Comparison of ENCODE assay signal across 12 cellular contexts in genomic region chr1:229844675-229845074, GRCh38.
A peak's percentile ranks its signal among the peaks of the same experiment; 100 is the strongest.
DNase-seq lines count a peak whose midpoint lies in the region; ATAC-seq and TF ChIP-seq lines count a peak whose summit lies in the region.
"Had no signal": no experiment of that assay in that cellular context is flagged by ENCODE, and none has a peak within 500 bp of the region (broad histone marks: within the 10 kb centered on the region; RNA-seq: fewer than 3 reads in every experiment).

No MANE protein-coding gene starts in this region.

- H3K36me3 ChIP-seq in body of pancreas (replicated peaks in 1 of 2; ENCODE audit: insufficient read depth in 1 of 2, low read depth in 2 of 2) = no peaks in the 10 kb centered on the region
- no peaks in the 10 kb centered on the region for H3K36me3 ChIP-seq in mucosa of descending colon (ENCODE audit: low read depth)

- no peaks in the 10 kb centered on the region for H3K27me3 ChIP-seq in body of pancreas

- H3K27ac ChIP-seq in body of pancreas = peak overlapping the region; percentile 64 to 76 (median 72)

- H3K27me3 Mint-ChIP-seq in activated CD4-positive, alpha-beta T cell treated with anti-CD3 and anti-CD28 coated beads, Interleukin-2, amount 10 ng/mL, durations not matched to agents 7 days and 5 days = peaks cover 25% of the 10 kb centered on the region

- CTCF ChIA-PET in activated CD4-positive, alpha-beta T cell treated with anti-CD3 and anti-CD28 coated beads, Interleukin-2, amount 10 ng/mL, durations not matched to agents 7 days and 5 days (lab: Charles Lee) = no interaction called here

- peaks cover 2% of the 10 kb centered on the region for H3K4me1 Mint-ChIP-seq in activated CD4-positive, alpha-beta T cell treated with anti-CD3 and anti-CD28 coated beads, Interleukin-2, amount 10 ng/mL, durations not matched to agents 7 days and 5 days
- H3K4me1 Mint-ChIP-seq: activated naive CD4-positive, alpha-beta T cell treated with anti-CD3 and anti-CD28 coated beads, Interleukin-2, amount 50 U/mL, for 24 hours had no signal

- H3K27ac Mint-ChIP-seq in activated CD4-positive, alpha-beta T cell treated with anti-CD3 and anti-CD28 coated beads, Interleukin-2, amount 10 ng/mL, durations not matched to agents 7 days and 5 days = no peak overlapping the region
- H3K27ac Mint-ChIP-seq: activated naive CD4-positive, alpha-beta T cell treated with anti-CD3 and anti-CD28 coated beads, Interleukin-2, amount 50 U/mL, for 24 hours; CD4-positive, alpha-beta memory T cell had no signal

- 30 to 35% methylated on average over 6 of the region's 6 CpGs for WGBS in body of pancreas, 2 donors

- H3K9me3 ChIP-seq in body of pancreas (no peaks in the 10 kb centered on the region), mucosa of descending colon (no peaks in the 10 kb centered on the region)

- DNase-seq in COLO668 (lab: John Stamatoyannopoulos, UW; ENCODE audit: unreplicated experiment) (peak; percentile 57), NCI-H187 (lab: John Stamatoyannopoulos, UW) (peak; percentile 1 to 15), body of pancreas (peak; percentile 61 to 82 (median 78)), mucosa of descending colon (peak; percentile 51 to 61 (median 58)), medulla oblongata (ENCODE audit: extremely low spot score) (no peak)
- no peak for DNase-seq in activated CD4-positive, alpha-beta T cell treated with anti-CD3 and anti-CD28 coated beads, Interleukin-2, amount 10 ng/mL, durations not matched to agents 7 days and 5 days
- DNase-seq in activated CD4-positive, alpha-beta T cell treated with anti-CD3 and anti-CD28 coated beads, Interleukin-2, amount 50 U/mL, for 1 hour = no peak
- DNase-seq: CD4-positive, alpha-beta memory T cell; cerebellar nuclear complex; T-helper 17 cell had no signal

- peak; percentile 83 for ATAC-seq in body of pancreas
- ATAC-seq in mucosa of descending colon = peak; percentile 84
- no peak for ATAC-seq in GM19351 (IDR thresholded peaks at IDR 0.05; ENCODE audit: unreplicated experiment)
- ATAC-seq: T-helper 17 cell had no signal

- H3K36me3 Mint-ChIP-seq in activated CD4-positive, alpha-beta T cell treated with anti-CD3 and anti-CD28 coated beads, Interleukin-2, amount 10 ng/mL, durations not matched to agents 7 days and 5 days (ENCODE audit: low read depth) = no peaks in the 10 kb centered on the region
- H3K36me3 Mint-ChIP-seq: activated naive CD4-positive, alpha-beta T cell treated with anti-CD3 and anti-CD28 coated beads, Interleukin-2, amount 50 U/mL, for 24 hours; CD4-positive, alpha-beta memory T cell had no signal

- TF ChIP-seq POLR2A in body of pancreas (IDR thresholded peaks at IDR 0.05) = peak in 1 of 3 donors; percentile 8

- H3K4me3 ChIP-seq in body of pancreas = no peak overlapping the region
- no peak overlapping the region for H3K4me3 ChIP-seq in mucosa of descending colon

- no peaks in the 10 kb centered on the region for H3K9me3 Mint-ChIP-seq in activated CD4-positive, alpha-beta T cell treated with anti-CD3 and anti-CD28 coated beads, Interleukin-2, amount 10 ng/mL, durations not matched to agents 7 days and 5 days
- H3K9me3 Mint-ChIP-seq: activated naive CD4-positive, alpha-beta T cell treated with anti-CD3 and anti-CD28 coated beads, Interleukin-2, amount 50 U/mL, for 24 hours; CD4-positive, alpha-beta memory T cell had no signal

- no peak overlapping the region for H3K4me3 Mint-ChIP-seq in activated CD4-positive, alpha-beta T cell treated with anti-CD3 and anti-CD28 coated beads, Interleukin-2, amount 10 ng/mL, durations not matched to agents 7 days and 5 days
- H3K4me3 Mint-ChIP-seq: activated naive CD4-positive, alpha-beta T cell treated with anti-CD3 and anti-CD28 coated beads, Interleukin-2, amount 50 U/mL, for 24 hours; CD4-positive, alpha-beta memory T cell; T-helper 17 cell had no signal

- TF ChIP-seq CTCF in body of pancreas (IDR thresholded peaks at IDR 0.05) = peak in 1 of 7 experiments; percentile 1
- no peak for TF ChIP-seq CTCF in mucosa of descending colon (IDR thresholded peaks at IDR 0.05)

- POLR2A ChIA-PET in activated CD4-positive, alpha-beta T cell treated with anti-CD3 and anti-CD28 coated beads, Interleukin-2, amount 10 ng/mL, durations not matched to agents 7 days and 5 days (lab: Charles Lee) = no interaction called here

- intact Hi-C loops in body of pancreas (cut with DNase I) = no loop called here
- intact Hi-C loops in mucosa of descending colon (cut with DNase I, micrococcal nuclease) = no loop called here

- H3K4me1 ChIP-seq in body of pancreas = peaks cover 46% of the 10 kb centered on the region
- H3K4me1 ChIP-seq in mucosa of descending colon (ENCODE audit: low read depth) = peaks cover 22% of the 10 kb centered on the region

Comparison
In these comparisons a context has a peak if more than half of its experiments do, and no peak if none do; other contexts are left out.
1. DNase-seq: peak in COLO668 (single experiment), NCI-H187 (2 of 2), body of pancreas (4 of 4) and mucosa of descending colon (3 of 3); none in medulla oblongata (single experiment), activated CD4-positive, alpha-beta T cell treated with anti-CD3 and anti-CD28 coated beads, Interleukin-2, amount 10 ng/mL, durations not matched to agents 7 days and 5 days (single experiment) and activated CD4-positive, alpha-beta T cell treated with anti-CD3 and anti-CD28 coated beads, Interleukin-2, amount 50 U/mL, for 1 hour (single experiment).